Comparison of ENCODE assay signal across 26 cellular contexts in genomic region chr6:18215436-18215835, GRCh38. TPM values are rescaled to one million over a fixed set of nuclear protein-coding genes. Genes with fewer than 3 reads are reported as not detected.
DNase-seq lines count a peak whose midpoint lies in the region; ATAC-seq and TF ChIP-seq lines count a peak whose summit lies in the region.
"Had no signal": no experiment of that assay in that cellular context is flagged by ENCODE, and none has a peak within 500 bp of the region (broad histone marks: within the 10 kb centered on the region; RNA-seq: fewer than 3 reads in every experiment).

No MANE protein-coding gene starts in this region.

- BruUV-seq in Calu3 (replicated peaks; lab: Mats Ljungman, UMichigan), result no TSS peak

- H3K27me3 Mint-ChIP-seq in chondrocyte (ENCODE audit: low read depth) (no peaks in the 10 kb centered on the region), Calu3 (ENCODE audit: unreplicated experiment) (no peaks in the 10 kb centered on the region)
- H3K27me3 Mint-ChIP-seq in stimulated activated naive B cell treated with anti-CD40 and anti-IgM and Interleukin-4, amounts not matched to agents 10 μg/mL and 1 μg/mL and 100 μg/mL, for 72 hours, result no peaks in the 10 kb centered on the region
- H3K27me3 Mint-ChIP-seq: activated naive CD4-positive, alpha-beta T cell treated with anti-CD3 and anti-CD28 coated beads, Interleukin-2, amount 10 ng/mL, durations not matched to agents 7 days and 5 days; brain had no signal

- TF ChIP-seq CTCF in OCI-LY3 (IDR thresholded peaks at IDR 0.05; ENCODE audit: low read depth, low read length) (no peak), chondrocyte (IDR thresholded peaks at IDR 0.05) (no peak), Calu3 (IDR thresholded peaks at IDR 0.05; ENCODE audit: unreplicated experiment) (no peak)

- peaks cover 3% of the 10 kb centered on the region for H3K36me3 ChIP-seq in OCI-LY3 (replicated peaks; ENCODE audit: low read depth, low read length)

- H3K4me2 ChIP-seq in OCI-LY3 (ENCODE audit: low read length), result peak overlapping the region; percentile 13; the same call in 1 of the 2 replicates

- H3K4me3 Mint-ChIP-seq in chondrocyte (ENCODE audit: unreplicated experiment), result no peak overlapping the region
- H3K4me3 Mint-ChIP-seq in stimulated activated naive B cell treated with anti-CD40 and anti-IgM and Interleukin-4, amounts not matched to agents 10 μg/mL and 1 μg/mL and 100 μg/mL, for 72 hours, result peak overlapping the region; percentile 41 to 61
- H3K4me3 Mint-ChIP-seq in Calu3 (ENCODE audit: low read depth, unreplicated experiment), result no peak overlapping the region
- H3K4me3 Mint-ChIP-seq: activated naive CD4-positive, alpha-beta T cell treated with anti-CD3 and anti-CD28 coated beads, Interleukin-2, amount 10 ng/mL, durations not matched to agents 7 days and 5 days; brain; T-helper 1 cell treated with Interleukin-12 subunit alpha and Interleukin-12 subunit beta and Interleukin-4 antibody, amounts not matched to agents 30 μg/mL and 1 μg/mL, for 36 hours had no signal

- H3K36me3 Mint-ChIP-seq in chondrocyte (ENCODE audit: low read depth) (peaks cover 14% of the 10 kb centered on the region), Calu3 (ENCODE audit: insufficient read depth, unreplicated experiment) (peaks cover 6% of the 10 kb centered on the region)
- H3K36me3 Mint-ChIP-seq in stimulated activated naive B cell treated with anti-CD40 and anti-IgM and Interleukin-4, amounts not matched to agents 10 μg/mL and 1 μg/mL and 100 μg/mL, for 72 hours, result peaks cover 39 to 76% of the 10 kb centered on the region in 2 donors

- H3K27ac Mint-ChIP-seq in chondrocyte (ENCODE audit: unreplicated experiment) (peak overlapping the region; percentile 89), Calu3 (ENCODE audit: unreplicated experiment) (no peak overlapping the region)
- peak overlapping the region; percentile 75 for H3K27ac Mint-ChIP-seq in stimulated activated naive B cell treated with anti-CD40 and anti-IgM and Interleukin-4, amounts not matched to agents 10 μg/mL and 1 μg/mL and 100 μg/mL, for 72 hours
- H3K27ac Mint-ChIP-seq: activated naive CD4-positive, alpha-beta T cell treated with anti-CD3 and anti-CD28 coated beads, Interleukin-2, amount 10 ng/mL, durations not matched to agents 7 days and 5 days; brain; T-helper 1 cell treated with Interleukin-12 subunit alpha and Interleukin-12 subunit beta and Interleukin-4 antibody, amounts not matched to agents 30 μg/mL and 1 μg/mL, for 36 hours had no signal

- no peak overlapping the region for H3K9ac ChIP-seq in OCI-LY3 (ENCODE audit: low read length)
- H3K9ac ChIP-seq: KMS-11 had no signal

- CTCF ChIA-PET in Calu3 (lab: Charles Lee), result no interaction called here

- H4K20me1 ChIP-seq in OCI-LY3 (ENCODE audit: insufficient read depth, low read length), result no peaks in the 10 kb centered on the region

- peak; percentile 36 for ATAC-seq in Right ventricle myocardium inferior
- ATAC-seq in left cardiac atrium, result no peak
- ATAC-seq in stimulated activated naive B cell treated with anti-CD40 and anti-IgM and Interleukin-4, amounts not matched to agents 10 μg/mL and 1 μg/mL and 100 μg/mL, for 72 hours (replicated peaks), result peak; percentile 60 to 61

- no peaks in the 10 kb centered on the region for H3K27me3 ChIP-seq in OCI-LY3 (ENCODE audit: low read depth, low read length)
- H3K27me3 ChIP-seq: esophagus squamous epithelium, heart right ventricle, Peyer's patch, upper lobe of left lung had no signal

- H2AFZ ChIP-seq in OCI-LY3 (ENCODE audit: low read depth, low read length), result no peak overlapping the region

- H3K9me3 Mint-ChIP-seq in chondrocyte (ENCODE audit: low read depth), result no peaks in the 10 kb centered on the region
- H3K9me3 Mint-ChIP-seq in stimulated activated naive B cell treated with anti-CD40 and anti-IgM and Interleukin-4, amounts not matched to agents 10 μg/mL and 1 μg/mL and 100 μg/mL, for 72 hours, result peaks cover 0 to 3% of the 10 kb centered on the region in 2 donors
- H3K9me3 Mint-ChIP-seq in Calu3 (ENCODE audit: low read depth, unreplicated experiment), result no peaks in the 10 kb centered on the region
- H3K9me3 Mint-ChIP-seq: activated naive CD4-positive, alpha-beta T cell treated with anti-CD3 and anti-CD28 coated beads, Interleukin-2, amount 10 ng/mL, durations not matched to agents 7 days and 5 days; brain; T-helper 1 cell treated with Interleukin-12 subunit alpha and Interleukin-12 subunit beta and Interleukin-4 antibody, amounts not matched to agents 30 μg/mL and 1 μg/mL, for 36 hours had no signal

- H3K79me2 ChIP-seq in OCI-LY3 (ENCODE audit: low read length), result no peaks in the 10 kb centered on the region

- DNase-seq in Right ventricle myocardium inferior (ENCODE audit: missing footprints), result no peak
- no peak for DNase-seq in left cardiac atrium
- no peak for DNase-seq in chondrocyte (ENCODE audit: low spot score)
- DNase-seq in stimulated activated naive B cell treated with anti-CD40 and anti-IgM and Interleukin-4, amounts not matched to agents 10 μg/mL and 1 μg/mL and 100 μg/mL, for 72 hours, result no peak
- DNase-seq in NCI-H1048 (lab: John Stamatoyannopoulos, UW), result no peak
- no peak for DNase-seq in HT-29 (ENCODE audit: low spot score)
- no peak for DNase-seq in Calu3
- DNase-seq: activated CD4-positive, alpha-beta T cell treated with anti-CD3 and anti-CD28 coated beads for 4 hours; activated CD8-positive, alpha-beta memory T cell treated with anti-CD3 and anti-CD28 coated beads, Interleukin-2, amount 50 U/mL, for 48 hours; activated naive CD4-positive, alpha-beta T cell treated with anti-CD3 and anti-CD28 coated beads, Interleukin-2, amount 10 ng/mL, durations not matched to agents 7 days and 5 days; Caco-2; dermis blood vessel endothelial cell; esophagus squamous epithelium; GDM1; heart right ventricle; kidney; NCI-H1694 treated with DMSO at 0.1 percent for 48 hours; occipital lobe; Peyer's patch; small intestine; stimulated activated naive CD4-positive, alpha-beta T cell; upper lobe of left lung had no signal

- H3K4me1 Mint-ChIP-seq in chondrocyte (ENCODE audit: low read depth) (peaks cover 15% of the 10 kb centered on the region), Calu3 (ENCODE audit: low read depth, unreplicated experiment) (peaks cover 9% of the 10 kb centered on the region)
- H3K4me1 Mint-ChIP-seq in stimulated activated naive B cell treated with anti-CD40 and anti-IgM and Interleukin-4, amounts not matched to agents 10 μg/mL and 1 μg/mL and 100 μg/mL, for 72 hours, result peaks cover 37 to 60% of the 10 kb centered on the region in 2 donors
- H3K4me1 Mint-ChIP-seq: brain had no signal

- H3K4me3 ChIP-seq in OCI-LY3 (ENCODE audit: low read length), result no peak overlapping the region
- H3K4me3 ChIP-seq: esophagus squamous epithelium, heart right ventricle, Peyer's patch, upper lobe of left lung had no signal

- H3K4me1 ChIP-seq in OCI-LY3 (ENCODE audit: low read length), result peaks cover 26% of the 10 kb centered on the region
- H3K4me1 ChIP-seq: Caco-2, Peyer's patch, upper lobe of left lung had no signal

- intact Hi-C loops in Right ventricle myocardium inferior (cut with DNase I), result no loop called here
- intact Hi-C loops in left cardiac atrium (cut with DNase I), result loop anchor here in 1 of 2 donors (5.0 kb wide), 1 partner anchor 47 kb away; the partner anchor contains the start of gene DEK
- intact Hi-C loops in Calu3 (cut with micrococcal nuclease; ENCODE audit: unreplicated experiment), result no loop called here

- no peak overlapping the region for H3K27ac ChIP-seq in OCI-LY3 (ENCODE audit: low read length)
- H3K27ac ChIP-seq: esophagus squamous epithelium, KMS-11, Peyer's patch had no signal

- H3K9me3 ChIP-seq in OCI-LY3 (ENCODE audit: insufficient read depth, low read length), result no peaks in the 10 kb centered on the region
- H3K9me3 ChIP-seq: Caco-2, esophagus squamous epithelium, heart right ventricle, Peyer's patch, upper lobe of left lung had no signal

RNA-seq across cellular contexts. Expression of gene DEK, which starts 48.9 kb away (rescaled TPM):
- total RNA-seq in Right ventricle myocardium inferior (68.6 TPM), left cardiac atrium (10 to 100 TPM; 72.9 to 87.2 TPM), chondrocyte (43.2 to 53.0 TPM (median 46.7 TPM) in 3 replicates), Calu3 (2022) (96.2 and 108 TPM in 2 replicates)
- 139 and 141 TPM in 2 replicates for total RNA-seq in HT-29 (2014; rRNA removed; shearing (Covaris generic))

Comparison
In these comparisons a context has a peak if more than half of its experiments do, and no peak if none do; other contexts are left out.
1. ATAC-seq: peak in Right ventricle myocardium inferior (single experiment) and stimulated activated naive B cell treated with anti-CD40 and anti-IgM and Interleukin-4, amounts not matched to agents 10 μg/mL and 1 μg/mL and 100 μg/mL, for 72 hours (2 of 2); none in left cardiac atrium (0 of 2).
2. H3K4me3 Mint-ChIP-seq: peak in stimulated activated naive B cell treated with anti-CD40 and anti-IgM and Interleukin-4, amounts not matched to agents 10 μg/mL and 1 μg/mL and 100 μg/mL, for 72 hours (2 of 2); none in chondrocyte (single experiment) and Calu3 (single experiment).